ENCODE assay signal across 1 cellular context in genomic region chr15:59013246-59013645, GRCh38.
TF ChIP-seq lines count a peak whose summit lies in the region.

No MANE protein-coding gene starts in this region.

TF ChIP-seq in K562, 482 proteins besides CTCF, POLR2A, EP300 and RAD21:
- TF ChIP-seq MAFF (IDR thresholded peaks at IDR 0.05; ENCODE audit: low read length) (no peak), NFE2 (IDR thresholded peaks at IDR 0.05; ENCODE audit: low read depth) (peak; percentile 41; the same call in 1 of the 2 replicates), MED1 (CRISPR knock-in tag; IDR thresholded peaks at IDR 0.05; ENCODE audit: borderline replicate concordance) (no peak), DACH1 (IDR thresholded peaks at IDR 0.05; ENCODE audit: partially characterized antibody) (peak; percentile 11)
